ENCODE assay signal across 32 cellular contexts in the genomic region with DNA sequence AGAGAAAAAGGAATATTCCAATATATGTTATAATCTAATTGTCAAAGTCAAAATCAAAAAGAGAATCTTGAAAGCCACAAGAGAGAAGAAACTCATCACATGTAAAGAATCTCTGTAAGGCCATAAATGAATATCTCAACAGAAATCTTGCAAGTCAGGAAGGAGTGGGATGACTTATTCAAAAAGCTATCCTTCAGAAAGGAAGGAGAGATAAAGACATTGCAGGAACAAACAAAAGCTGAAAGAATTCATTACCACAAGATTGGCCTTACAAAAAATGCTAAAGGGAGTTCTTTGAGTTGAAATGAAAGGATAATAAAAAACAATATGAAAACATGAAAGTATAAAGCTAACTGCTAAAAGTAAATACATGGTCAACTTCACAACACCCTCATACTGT.
DNase-seq lines count a peak whose midpoint lies in the region; ATAC-seq, FAIRE-seq and TF ChIP-seq lines count a peak whose summit lies in the region.
"Had no signal": no experiment of that assay in that cellular context is flagged by ENCODE, and none has a peak within 500 bp of the region (broad histone marks: within the 10 kb centered on the region; RNA-seq: fewer than 3 reads in every experiment).

No MANE protein-coding gene starts in this region.

- H3K27ac Mint-ChIP-seq in astrocyte (ENCODE audit: unreplicated experiment), result peak overlapping the region; percentile 23
- H3K27ac Mint-ChIP-seq: activated CD4-positive, alpha-beta memory T cell treated with anti-CD3 and anti-CD28 coated beads for 36 hours; CD8-positive, alpha-beta memory T cell; naive B cell had no signal

- H3K27ac ChIP-seq in DND-41 (ENCODE audit: low read length) (no peak overlapping the region), astrocyte (ENCODE audit: low read depth, low read length) (no peak overlapping the region), upper lobe of right lung (no peak overlapping the region)
- H3K27ac ChIP-seq: cardiac muscle cell, colonic mucosa, foreskin keratinocyte, heart right ventricle, prostate gland, RWPE1, tibial nerve had no signal

- no peaks in the 10 kb centered on the region for H3K36me3 ChIP-seq in DND-41 (ENCODE audit: insufficient read depth, low read length)
- no peaks in the 10 kb centered on the region for H3K36me3 ChIP-seq in astrocyte (ENCODE audit: insufficient read depth, low read length)
- no peaks in the 10 kb centered on the region for H3K36me3 ChIP-seq in upper lobe of right lung
- H3K36me3 ChIP-seq: BE2C, cardiac muscle cell, colonic mucosa, heart right ventricle, prostate gland, tibial nerve had no signal

- intact Hi-C loops in upper lobe of right lung (cut with DNase I), result no loop called here

- H3K27me3 Mint-ChIP-seq in astrocyte (ENCODE audit: low read depth, unreplicated experiment), result no peaks in the 10 kb centered on the region
- H3K27me3 Mint-ChIP-seq: activated CD4-positive, alpha-beta memory T cell treated with anti-CD3 and anti-CD28 coated beads for 36 hours; CD8-positive, alpha-beta memory T cell; naive B cell had no signal

- H3K4me2 ChIP-seq in DND-41 (ENCODE audit: insufficient read depth, low read length) (no peak overlapping the region), astrocyte (ENCODE audit: low read length) (no peak overlapping the region)
- H3K4me2 ChIP-seq: SK-N-SH had no signal

- H3K4me3 ChIP-seq in DND-41 (ENCODE audit: low read depth in 1 of 2, low read length in 2 of 2), result no peak overlapping the region
- H3K4me3 ChIP-seq in astrocyte (ENCODE audit: insufficient read depth, low read depth, low read length), result no peak overlapping the region
- H3K4me3 ChIP-seq in upper lobe of right lung, result no peak overlapping the region
- H3K4me3 ChIP-seq: cardiac muscle cell, colonic mucosa, GM12878, heart right ventricle, prostate gland, tibial nerve had no signal

- TF ChIP-seq CTCF in DND-41 (IDR thresholded peaks at IDR 0.05; ENCODE audit: borderline replicate concordance, extremely low read depth, low read length, poor library complexity, severe bottlenecking), result no peak
- TF ChIP-seq CTCF in astrocyte (IDR thresholded peaks at IDR 0.05; ENCODE audit: insufficient read depth, low read depth, low read length), result no peak
- no peak for TF ChIP-seq CTCF in upper lobe of right lung (IDR thresholded peaks at IDR 0.05)

- H3K4me1 Mint-ChIP-seq in astrocyte (ENCODE audit: low read depth, unreplicated experiment), result peaks cover 11% of the 10 kb centered on the region
- H3K4me1 Mint-ChIP-seq: CD8-positive, alpha-beta memory T cell; naive B cell had no signal

- H2AFZ ChIP-seq in DND-41 (ENCODE audit: low read depth, low read length) (no peak overlapping the region), astrocyte (ENCODE audit: low read depth, low read length) (no peak overlapping the region)

- H3K9me3 ChIP-seq in DND-41 (ENCODE audit: insufficient read depth, low read length, severe bottlenecking) (peaks cover 8% of the 10 kb centered on the region), astrocyte (ENCODE audit: insufficient read depth, low read depth, low read length) (no peaks in the 10 kb centered on the region), upper lobe of right lung (no peaks in the 10 kb centered on the region)
- H3K9me3 ChIP-seq: BE2C, colonic mucosa, prostate gland had no signal

- FAIRE-seq in astrocyte (lab: Jason Lieb, UNC), result peak; percentile 26
- FAIRE-seq: GM12878 had no signal

- DNase-seq in DND-41 (no peak), M059J (ENCODE audit: low read depth) (peak; percentile 53), astrocyte (ENCODE audit: low read depth) (peak; percentile 80), foreskin melanocyte (peak; percentile 6), upper lobe of right lung (no peak)
- no peak for DNase-seq in stimulated activated naive CD4-positive, alpha-beta T cell (lab: John Stamatoyannopoulos, UW)
- DNase-seq: activated CD4-positive, alpha-beta memory T cell treated with anti-CD3 and anti-CD28 coated beads for 36 hours; activated CD4-positive, alpha-beta T cell treated with anti-CD3 and anti-CD28 coated beads for 1 hour; activated naive CD4-positive, alpha-beta T cell; amygdala; BE2C; CD8-positive, alpha-beta memory T cell; colonic mucosa; effector CD8-positive, alpha-beta T cell; erythroblast; HCEC 1CT; heart right ventricle; midbrain; naive B cell; NCI-H1048; NCI-H82; SK-N-SH; stimulated activated CD4-positive, alpha-beta T cell treated with anti-CD3 and anti-CD28 coated beads, Interleukin-4, amount 100 ng/mL, for 24 hours had no signal

- no peaks in the 10 kb centered on the region for H3K79me2 ChIP-seq in DND-41 (ENCODE audit: insufficient read depth, low read length)
- H3K79me2 ChIP-seq in astrocyte (ENCODE audit: insufficient read depth, low read length), result no peaks in the 10 kb centered on the region

- H3K27me3 ChIP-seq in DND-41 (ENCODE audit: insufficient read depth, low read length, poor library complexity) (no peaks in the 10 kb centered on the region), astrocyte (ENCODE audit: insufficient read depth, low read length) (no peaks in the 10 kb centered on the region), upper lobe of right lung (no peaks in the 10 kb centered on the region)
- H3K27me3 ChIP-seq: BE2C, cardiac muscle cell, colonic mucosa, foreskin keratinocyte, heart right ventricle, tibial nerve had no signal

- ATAC-seq in DND-41 (ENCODE audit: insufficient read depth, low read depth) (peak; percentile 64; the same call in 2 of the 3 replicates), esophagus mucosa (no peak), HG03432 (IDR thresholded peaks at IDR 0.05; ENCODE audit: unreplicated experiment) (no peak), upper lobe of right lung (no peak)
- ATAC-seq: foreskin keratinocyte, GM12878, heart right ventricle, sciatic nerve had no signal

- no peaks in the 10 kb centered on the region for H4K20me1 ChIP-seq in DND-41 (ENCODE audit: insufficient read depth, low read length)
- H4K20me1 ChIP-seq in astrocyte (ENCODE audit: insufficient read depth, low read length), result no peaks in the 10 kb centered on the region

- H3K4me1 ChIP-seq in DND-41 (ENCODE audit: insufficient read depth, low read length) (peaks cover 32% of the 10 kb centered on the region), astrocyte (ENCODE audit: insufficient read depth, low read length) (no peaks in the 10 kb centered on the region), upper lobe of right lung (no peaks in the 10 kb centered on the region)
- H3K4me1 ChIP-seq: BE2C, colonic mucosa, foreskin keratinocyte, heart right ventricle, prostate gland, tibial nerve had no signal

- H3K36me3 Mint-ChIP-seq in astrocyte (ENCODE audit: low read depth, unreplicated experiment), result peaks cover 2% of the 10 kb centered on the region
- H3K36me3 Mint-ChIP-seq: activated CD4-positive, alpha-beta memory T cell treated with anti-CD3 and anti-CD28 coated beads for 36 hours; CD8-positive, alpha-beta memory T cell; naive B cell had no signal

- no peak overlapping the region for H3K4me3 Mint-ChIP-seq in astrocyte (ENCODE audit: unreplicated experiment)
- H3K4me3 Mint-ChIP-seq: activated CD4-positive, alpha-beta memory T cell treated with anti-CD3 and anti-CD28 coated beads for 36 hours; CD8-positive, alpha-beta memory T cell; naive B cell had no signal

- peaks cover 6% of the 10 kb centered on the region for H3K9me3 Mint-ChIP-seq in astrocyte (ENCODE audit: unreplicated experiment)

- H3K9ac ChIP-seq in DND-41 (ENCODE audit: low read depth, low read length) (no peak overlapping the region), astrocyte (ENCODE audit: low read length) (no peak overlapping the region)
- H3K9ac ChIP-seq: SK-N-SH had no signal

Comparison
In these comparisons a context has a peak if more than half of its experiments do, and no peak if none do; other contexts are left out.
1. DNase-seq: peak in M059J (single experiment), astrocyte (single experiment) and foreskin melanocyte (single experiment); none in DND-41 (single experiment), stimulated activated naive CD4-positive, alpha-beta T cell (0 of 6) and upper lobe of right lung (single experiment).